15 cellular contexts compared by ENCODE assay signal in genomic region chr15:41840092-41840491, GRCh38. TPM values are rescaled to one million over a fixed set of nuclear protein-coding genes. Genes with fewer than 3 reads are reported as not detected.
DNase-seq lines count a peak whose midpoint lies in the region; ATAC-seq and TF ChIP-seq lines count a peak whose summit lies in the region.
"Had no signal": no experiment of that assay in that cellular context is flagged by ENCODE, and none has a peak within 500 bp of the region (broad histone marks: within the 10 kb centered on the region; RNA-seq: fewer than 3 reads in every experiment).

No MANE protein-coding gene starts in this region.

- H3K4me2 ChIP-seq in BLaER1 (peak overlapping the region; percentile 73), neuronal stem cell (ENCODE audit: insufficient read depth, low read length, poor library complexity, severe bottlenecking) (no peak overlapping the region)

- H3K36me3 ChIP-seq in BLaER1 (peaks cover 47% of the 10 kb centered on the region), WERI-Rb-1 (peaks cover 5% of the 10 kb centered on the region), neuronal stem cell (replicated peaks in 1 of 2; ENCODE audit: control insufficient read depth in 2 of 2, insufficient read depth in 2 of 2, low read length in 2 of 2) (peaks cover 13 to 30% of the 10 kb centered on the region in 2 donors)

- no peak overlapping the region for H2BK15ac ChIP-seq in neuronal stem cell (ENCODE audit: low read length)

- H2BK5ac ChIP-seq in neuronal stem cell (ENCODE audit: low read length), result peak overlapping the region; percentile 42

- peak overlapping the region; percentile 75 for H3K23ac ChIP-seq in neuronal stem cell (ENCODE audit: low read depth, low read length, poor library complexity)

- WGBS in neuronal stem cell (ENCODE audit: extremely low coverage in 2 of 2, insufficient read length in 2 of 2, insufficient replicate concordance in 1 of 2), 2 donors, result no CpG with 5 or more reads among the region's 10 CpGs

- no peak overlapping the region for H3K14ac ChIP-seq in neuronal stem cell (ENCODE audit: low read length)

- no peak overlapping the region for H4K8ac ChIP-seq in neuronal stem cell (ENCODE audit: low read depth, low read length)

- peaks cover 29% of the 10 kb centered on the region; the same call in 1 of the 2 replicates for H4K20me1 ChIP-seq in BLaER1

- H3K4me3 ChIP-seq in BLaER1 (no peak overlapping the region), WERI-Rb-1 (ENCODE audit: low read depth, low read length) (no peak overlapping the region), neuronal stem cell (ENCODE audit: low read length in 2 of 2) (peak overlapping the region in 1 of 2 donors; percentile 29)

- H2AK5ac ChIP-seq in neuronal stem cell (ENCODE audit: low read depth, low read length), result no peak overlapping the region

- peak; percentile 32 for DNase-seq in WERI-Rb-1
- no peak for DNase-seq in neuronal stem cell (ENCODE audit: low spot score)
- no peak for DNase-seq in foreskin keratinocyte
- DNase-seq: Calu3; CD4-positive, alpha-beta T cell; DMS153; DMS79 treated with DMSO at 0.1 percent for 48 hours; EL; GOT3; H9 had no signal

- peak overlapping the region; percentile 83 for H3K18ac ChIP-seq in neuronal stem cell (ENCODE audit: low read length)

- H3K4ac ChIP-seq in neuronal stem cell (ENCODE audit: low read length), result no peak overlapping the region

- no peak overlapping the region for H2AFZ ChIP-seq in neuronal stem cell (ENCODE audit: low read length)

- H3K27me3 ChIP-seq in BLaER1 (no peaks in the 10 kb centered on the region), WERI-Rb-1 (ENCODE audit: insufficient read depth, low read depth, severe bottlenecking) (no peaks in the 10 kb centered on the region), neuronal stem cell (ENCODE audit: control insufficient read depth in 3 of 3, insufficient read depth in 3 of 3, low read depth in 1 of 3, low read length in 3 of 3) (no peaks in the 10 kb centered on the region), foreskin keratinocyte (no peaks in the 10 kb centered on the region)

- ATAC-seq in HG03039 (IDR thresholded peaks at IDR 0.05; ENCODE audit: unreplicated experiment), result no peak
- no peak for ATAC-seq in GM18909 (IDR thresholded peaks at IDR 0.05; ENCODE audit: poor library complexity, unreplicated experiment)
- ATAC-seq in foreskin keratinocyte, result no peak

- H3K27ac ChIP-seq in BLaER1 (0 out of 2 replicates have a peak overlapping the region, but pooled peaks have one; percentile 30), C4-2B (peak overlapping the region; percentile 69), WERI-Rb-1 (peak overlapping the region; percentile 40), neuronal stem cell (replicated peaks; ENCODE audit: low read length) (no peak overlapping the region), foreskin keratinocyte (no peak overlapping the region)

- peaks cover 80% of the 10 kb centered on the region for H3K4me1 ChIP-seq in BLaER1
- H3K4me1 ChIP-seq in neuronal stem cell (ENCODE audit: control insufficient read depth in 2 of 2, insufficient read depth in 1 of 2, low read depth in 1 of 2, low read length in 2 of 2), result no peaks in the 10 kb centered on the region
- no peaks in the 10 kb centered on the region for H3K4me1 ChIP-seq in foreskin keratinocyte

- no peak for TF ChIP-seq CTCF in C4-2B (conservative IDR thresholded peaks at IDR 0.05)
- TF ChIP-seq CTCF in WERI-Rb-1 (IDR thresholded peaks at IDR 0.05; ENCODE audit: low read depth, low read length), result no peak
- no peak for TF ChIP-seq CTCF in foreskin keratinocyte (conservative IDR thresholded peaks at IDR 0.05)

- peaks cover 7% of the 10 kb centered on the region for H3K79me1 ChIP-seq in neuronal stem cell (ENCODE audit: low read depth, low read length)

- H3K9ac ChIP-seq in BLaER1 (no peak overlapping the region), neuronal stem cell (ENCODE audit: low read depth, low read length, poor library complexity) (peak overlapping the region; percentile 84)

- H4K91ac ChIP-seq in neuronal stem cell (ENCODE audit: low read depth, low read length, poor library complexity), result no peak overlapping the region

- no peak overlapping the region for H2BK120ac ChIP-seq in neuronal stem cell (ENCODE audit: low read depth, low read length)

- H3K9me3 ChIP-seq in BLaER1, result no peaks in the 10 kb centered on the region
- H3K9me3 ChIP-seq in WERI-Rb-1 (ENCODE audit: severe bottlenecking), result no peaks in the 10 kb centered on the region
- no peaks in the 10 kb centered on the region for H3K9me3 ChIP-seq in neuronal stem cell (replicated peaks in 1 of 2; ENCODE audit: control insufficient read depth in 2 of 2, insufficient read depth in 1 of 2, low read depth in 1 of 2, low read length in 2 of 2)

- H2BK12ac ChIP-seq in neuronal stem cell (ENCODE audit: low read length), result no peak overlapping the region

RNA-seq across cellular contexts. Expression of gene PLA2G4B, which starts 1.4 kb away (rescaled TPM):
- 16.5 TPM for polyA plus RNA-seq in neuronal stem cell (2013, experiment 1 of 2)
- polyA plus RNA-seq in neuronal stem cell (2013, experiment 2 of 2), result 15.9 TPM
- 3.5 and 4.5 TPM in 2 replicates for total RNA-seq in foreskin keratinocyte
- 4.3 and 5.5 TPM in 2 replicates for polyA plus RNA-seq in foreskin keratinocyte

RNA-seq across cellular contexts. Expression of gene JMJD7, which starts 12.2 kb away (rescaled TPM):
- 14.4 TPM for polyA plus RNA-seq in neuronal stem cell (2013, experiment 1 of 2)
- polyA plus RNA-seq in neuronal stem cell (2013, experiment 2 of 2), result 14.3 TPM
- total RNA-seq in foreskin keratinocyte, result 15.5 and 19.2 TPM in 2 replicates
- 20.5 and 22.9 TPM in 2 replicates for polyA plus RNA-seq in foreskin keratinocyte

RNA-seq across cellular contexts. Expression of gene SPTBN5, which starts 53.8 kb away (rescaled TPM):
- 0.08 TPM for polyA plus RNA-seq in neuronal stem cell (2013, experiment 1 of 2)
- polyA plus RNA-seq in neuronal stem cell (2013, experiment 2 of 2), result 0.14 TPM
- total RNA-seq in foreskin keratinocyte, result 0.63 and 1.4 TPM in 2 replicates
- polyA plus RNA-seq in foreskin keratinocyte, result 0.35 and 1.1 TPM in 2 replicates
- polyA plus RNA-seq: IgD-negative memory B cell had no signal

Comparison
In these comparisons a context has a peak if more than half of its experiments do, and no peak if none do; other contexts are left out.
1. H3K27ac ChIP-seq: peak in BLaER1 (single experiment), C4-2B (single experiment) and WERI-Rb-1 (single experiment); none in neuronal stem cell (single experiment) and foreskin keratinocyte (single experiment).